In genomic region chr7:42059275-42059674, GRCh38 we compare ENCODE assay signal across 20 cellular contexts.
DNase-seq lines count a peak whose midpoint lies in the region; ATAC-seq, FAIRE-seq and TF ChIP-seq lines count a peak whose summit lies in the region.
"Had no signal": no experiment of that assay in that cellular context is flagged by ENCODE, and none has a peak within 500 bp of the region (broad histone marks: within the 10 kb centered on the region; RNA-seq: fewer than 3 reads in every experiment).

No MANE protein-coding gene starts in this region.

- CTCF ChIA-PET in OCI-LY7 (lab: Charles Lee; ENCODE audit: unreplicated experiment), result no interaction called here

- DNase-seq in OCI-LY7 (ENCODE audit: low spot score) (no peak), nephron progenitor cell (no peak), NCI-H2196 treated with DMSO at 0.1 percent for 48 hours (lab: John Stamatoyannopoulos, UW; ENCODE audit: unreplicated experiment) (no peak)
- DNase-seq: C1 segment of cervical spinal cord; CD4-positive, CD25-positive, alpha-beta regulatory T cell; CD8-positive, alpha-beta memory T cell; COR-L47; DMS 273 treated with DMSO at 0.1 percent for 48 hours; GDM1; GM23248 had no signal

- H3K4me3 Mint-ChIP-seq in nephron progenitor cell, result no peak overlapping the region
- H3K4me3 Mint-ChIP-seq: CD4-positive, CD25-positive, alpha-beta regulatory T cell; CD8-positive, alpha-beta memory T cell; IgD-negative memory B cell had no signal

- POLR2A ChIA-PET in OCI-LY7 (lab: Charles Lee), result interaction anchor here (0.9 kb wide), 1 partner anchor 12 kb away, joined by 4 read pairs; no protein-coding TSS in a partner anchor

- FAIRE-seq in A204.1 (lab: Jason Lieb, UNC) (peak; percentile 89), colon (lab: Jason Lieb, UNC) (peak; percentile 70)
- FAIRE-seq: GM12892, GM18507, HTR-8/SVneo had no signal

- intact Hi-C loops in OCI-LY7 (cut with micrococcal nuclease; ENCODE audit: unreplicated experiment), result no loop called here

- H3K36me3 Mint-ChIP-seq in nephron progenitor cell (ENCODE audit: low read depth), result peaks cover 79% of the 10 kb centered on the region
- H3K36me3 Mint-ChIP-seq: CD4-positive, CD25-positive, alpha-beta regulatory T cell; CD8-positive, alpha-beta memory T cell; IgD-negative memory B cell had no signal

- H3K4me2 ChIP-seq in OCI-LY7 (ENCODE audit: low read length), result no peak overlapping the region

- H3K4me3 ChIP-seq in OCI-LY7 (ENCODE audit: low read depth, low read length, poor library complexity, severe bottlenecking), result no peak overlapping the region
- H3K4me3 ChIP-seq: GM23248, HAP-1 had no signal

- ATAC-seq in HG03457 (IDR thresholded peaks at IDR 0.05; ENCODE audit: unreplicated experiment) (no peak), HG03095 (IDR thresholded peaks at IDR 0.05; ENCODE audit: unreplicated experiment) (no peak)

- no peaks in the 10 kb centered on the region for H4K20me1 ChIP-seq in OCI-LY7 (ENCODE audit: insufficient read depth, low read length)

- peaks cover 35% of the 10 kb centered on the region for H3K4me1 ChIP-seq in OCI-LY7 (ENCODE audit: insufficient read depth, low read length, poor library complexity, severe bottlenecking)
- H3K4me1 ChIP-seq: HAP-1 had no signal

- TF ChIP-seq CTCF in OCI-LY7 (conservative IDR thresholded peaks at IDR 0.05; ENCODE audit: low read length), result no peak
- TF ChIP-seq CTCF in nephron progenitor cell (IDR thresholded peaks at IDR 0.05), result no peak

- no TSS peak for BruUV-seq in OCI-LY7 (replicated peaks; lab: Mats Ljungman, UMichigan)

- peak overlapping the region; percentile 47 for H3K27ac Mint-ChIP-seq in nephron progenitor cell
- H3K27ac Mint-ChIP-seq: CD4-positive, CD25-positive, alpha-beta regulatory T cell; CD8-positive, alpha-beta memory T cell; IgD-negative memory B cell had no signal

- H2AFZ ChIP-seq in OCI-LY7 (ENCODE audit: low read length), result peak overlapping the region; percentile 23; the same call in 1 of the 2 replicates
- H2AFZ ChIP-seq: GM23248 had no signal

- H3K79me2 ChIP-seq in OCI-LY7 (ENCODE audit: insufficient read depth, low read depth, low read length), result no peaks in the 10 kb centered on the region

- no peaks in the 10 kb centered on the region for H3K27me3 Mint-ChIP-seq in nephron progenitor cell (ENCODE audit: low read depth, poor library complexity)
- H3K27me3 Mint-ChIP-seq: CD4-positive, CD25-positive, alpha-beta regulatory T cell; CD8-positive, alpha-beta memory T cell; IgD-negative memory B cell had no signal

- peaks cover 23% of the 10 kb centered on the region for H3K9me3 Mint-ChIP-seq in nephron progenitor cell
- H3K9me3 Mint-ChIP-seq: IgD-negative memory B cell had no signal

- no peak overlapping the region for H3K27ac ChIP-seq in OCI-LY7 (ENCODE audit: low read depth, low read length, poor library complexity, severe bottlenecking)
- H3K27ac ChIP-seq: 22Rv1, GM23248 had no signal

- H3K4me1 Mint-ChIP-seq in nephron progenitor cell, result peaks cover 28% of the 10 kb centered on the region
- H3K4me1 Mint-ChIP-seq: CD4-positive, CD25-positive, alpha-beta regulatory T cell; CD8-positive, alpha-beta memory T cell; IgD-negative memory B cell had no signal

- no peaks in the 10 kb centered on the region; the same call in 1 of the 2 replicates for H3K9me2 ChIP-seq in OCI-LY7 (ENCODE audit: insufficient read depth, low read length)

- no peaks in the 10 kb centered on the region for H3K9me3 ChIP-seq in OCI-LY7 (ENCODE audit: low read length)
- H3K9me3 ChIP-seq: HAP-1 had no signal

- H3K36me3 ChIP-seq in OCI-LY7 (ENCODE audit: insufficient read depth, low read length), result no peaks in the 10 kb centered on the region
- H3K36me3 ChIP-seq: HAP-1 had no signal
